ENCODE assay signal across 34 cellular contexts in the genomic region with DNA sequence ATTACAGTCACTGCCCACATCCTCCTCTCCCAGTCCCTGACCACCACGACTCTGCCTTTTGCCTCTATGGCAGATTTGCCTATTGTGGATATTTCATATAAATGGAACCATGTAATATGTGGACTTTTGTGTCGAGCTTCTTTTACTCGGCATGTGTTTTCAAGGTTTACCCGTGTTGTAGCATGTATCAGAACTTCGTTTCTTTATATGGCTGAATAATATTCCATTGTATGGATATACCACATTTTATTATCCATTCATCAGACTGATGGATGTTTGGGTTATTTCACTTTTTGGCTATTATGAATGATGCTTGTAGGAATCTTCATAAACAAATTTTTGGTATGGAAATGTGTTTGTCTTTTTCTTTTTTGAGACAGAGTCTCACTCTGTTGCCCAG.
"Had no signal": no experiment of that assay in that cellular context is flagged by ENCODE, and none has a peak within 500 bp of the region (broad histone marks: within the 10 kb centered on the region; RNA-seq: fewer than 3 reads in every experiment).

No MANE protein-coding gene starts in this region.

- H3K9ac ChIP-seq: KMS-11 had no signal

- H3K36me3 ChIP-seq: MG63 had no signal

- DNase-seq: Karpas-422, Kasumi-1, MG63, MM.1S, MV-4-11, NCI-H1048, NCI-H1092, NCI-H1092 treated with DMSO at 0.1 percent for 48 hours, NCI-H1105, NCI-H1105 treated with DMSO at 0.1 percent for 48 hours, NCI-H1417, NCI-H1417 treated with DMSO at 0.1 percent for 48 hours, NCI-H1436, NCI-H1436 treated with DMSO at 0.1 percent for 48 hours, NCI-H146, NCI-H1694, NCI-H1694 treated with DMSO at 0.1 percent for 48 hours, NCI-H187, NCI-H187 treated with DMSO at 0.1 percent for 48 hours, NCI-H1930, NCI-H2029, NCI-H2029 treated with DMSO at 0.1 percent for 48 hours, NCI-H2081, NCI-H2081 treated with DMSO at 0.1 percent for 48 hours, NCI-H2107, NCI-H2171, NCI-H2171 treated with DMSO at 0.1 percent for 48 hours, NCI-H2227 treated with DMSO at 0.1 percent for 48 hours, NCI-H226, NCI-H345, NCI-H446, NCI-H446 treated with DMSO at 0.1 percent for 48 hours, NCI-H510A had no signal

- H3K4me3 ChIP-seq: MG63 had no signal

- H3K9me3 ChIP-seq: MG63 had no signal
